Comparison of ENCODE assay signal across 8 cellular contexts in genomic region chr6:156778615-156779205, GRCh38. TPM values are rescaled to one million over a fixed set of nuclear protein-coding genes. Genes with fewer than 3 reads are reported as not detected.
DNase-seq lines count a peak whose midpoint lies in the region; ATAC-seq and TF ChIP-seq lines count a peak whose summit lies in the region.

No MANE protein-coding gene starts in this region.

- peak overlapping the region; percentile 88 for H3K27ac Mint-ChIP-seq in Calu3 (ENCODE audit: unreplicated experiment)
- peak overlapping the region; percentile 92 for H3K27ac Mint-ChIP-seq in T-helper 17 cell

- H3K36me3 Mint-ChIP-seq in Calu3 (ENCODE audit: insufficient read depth, unreplicated experiment) (peaks cover 57% of the 10 kb centered on the region), T-helper 17 cell (ENCODE audit: low read depth) (peaks cover 2% of the 10 kb centered on the region)

- DNase-seq in Calu3 (peak; percentile 47), T-helper 17 cell (peak; percentile 23 to 49 (median 45)), astrocyte of the cerebellum (ENCODE audit: low read depth) (no peak)

- H3K4me3 Mint-ChIP-seq in Calu3 (ENCODE audit: low read depth, unreplicated experiment) (peak overlapping the region; percentile 89), T-helper 17 cell (peak overlapping the region; percentile 92)

- CTCF ChIA-PET in Calu3 (lab: Charles Lee) = no interaction called here

- no peaks in the 10 kb centered on the region for H3K36me3 ChIP-seq in iPS-18a (ENCODE audit: control insufficient read depth, low read depth, low read length)

- peaks cover 3% of the 10 kb centered on the region for H3K27me3 ChIP-seq in iPS-18a (ENCODE audit: control insufficient read depth, insufficient read depth, low read length)

- peak; percentile 1 for ATAC-seq in HG03095 (IDR thresholded peaks at IDR 0.05; ENCODE audit: unreplicated experiment)
- ATAC-seq in T-helper 17 cell = no peak
- ATAC-seq in GM18858 (IDR thresholded peaks at IDR 0.05; ENCODE audit: unreplicated experiment) = no peak
- no peak for ATAC-seq in GM21717 (IDR thresholded peaks at IDR 0.05; ENCODE audit: unreplicated experiment)

- H3K27ac ChIP-seq in iPS-18a (ENCODE audit: low read length) = no peak overlapping the region
- H3K27ac ChIP-seq in skin epidermis = peak overlapping the region; percentile 91 to 99 (median 98)

- BruUV-seq in Calu3 (replicated peaks; lab: Mats Ljungman, UMichigan) = no TSS peak

- H3K9me3 Mint-ChIP-seq in Calu3 (ENCODE audit: low read depth, unreplicated experiment) = no peaks in the 10 kb centered on the region

- peaks cover 62% of the 10 kb centered on the region for H3K4me1 ChIP-seq in iPS-18a (ENCODE audit: control insufficient read depth, low read depth, low read length)

- intact Hi-C loops in Calu3 (cut with micrococcal nuclease; ENCODE audit: unreplicated experiment) = loop anchor here (5.0 kb wide), 1 partner anchor 1451 kb away; no protein-coding TSS in a partner anchor

- H3K9me3 ChIP-seq in T-helper 17 cell (ENCODE audit: control insufficient read depth, low read length, poor library complexity, severe bottlenecking) (no peaks in the 10 kb centered on the region), iPS-18a (ENCODE audit: control insufficient read depth, low read depth, low read length) (no peaks in the 10 kb centered on the region)

- TF ChIP-seq CTCF in Calu3 (IDR thresholded peaks at IDR 0.05; ENCODE audit: unreplicated experiment) (no peak), astrocyte of the cerebellum (IDR thresholded peaks at IDR 0.05; ENCODE audit: low read depth, low read length, missing control alignments) (no peak)

- peak overlapping the region; percentile 52 for H3K4me3 ChIP-seq in astrocyte of the cerebellum (ENCODE audit: low read depth, low read length)
- peak overlapping the region; percentile 100 for H3K4me3 ChIP-seq in iPS-18a (ENCODE audit: low read length)
- H3K4me3 ChIP-seq in skin epidermis = peak overlapping the region; percentile 64 to 93 (median 77)

- H3K4me1 Mint-ChIP-seq in Calu3 (ENCODE audit: low read depth, unreplicated experiment) (peaks cover 4% of the 10 kb centered on the region), T-helper 17 cell (peaks cover 30% of the 10 kb centered on the region)

- in situ Hi-C loops in astrocyte of the cerebellum (cut with HindIII; ENCODE audit: low sequenced_read_pairs) = no loop called here

- peak overlapping the region; percentile 75 for H3K9ac ChIP-seq in iPS-18a (ENCODE audit: low read length)

- H3K27me3 Mint-ChIP-seq in Calu3 (ENCODE audit: unreplicated experiment) = no peaks in the 10 kb centered on the region
- H3K27me3 Mint-ChIP-seq in T-helper 17 cell = no peaks in the 10 kb centered on the region

RNA-seq across cellular contexts. Expression of gene ARID1B, which starts 1.5 kb away (rescaled TPM):
- 50.5 and 53.5 TPM in 2 replicates for total RNA-seq in Calu3 (2022)
- total RNA-seq in T-helper 17 cell = 100 to 1,000 TPM; 149 to 158 TPM
